In the genomic region with DNA sequence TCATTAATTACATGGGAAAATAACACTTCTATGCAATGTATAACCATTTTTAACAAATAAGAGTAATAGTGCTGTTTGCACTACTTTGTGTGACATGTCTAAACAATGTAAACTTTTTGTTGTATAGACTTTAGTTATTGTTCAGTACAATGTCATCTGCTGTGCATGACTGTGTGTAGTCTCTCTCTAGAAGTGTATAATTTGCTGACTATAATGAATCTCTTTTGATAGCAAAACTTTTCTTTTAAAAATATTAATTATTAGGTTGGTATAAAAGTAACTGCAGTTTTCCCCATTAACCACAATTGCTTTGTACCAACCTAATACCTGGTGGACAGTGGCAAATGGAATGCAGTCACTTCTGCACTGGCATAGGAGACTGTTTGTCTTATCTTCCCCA, we compare ENCODE assay signal across 9 cellular contexts.
"Had no signal": no experiment of that assay in that cellular context is flagged by ENCODE, and none has a peak within 500 bp of the region (broad histone marks: within the 10 kb centered on the region; RNA-seq: fewer than 3 reads in every experiment).

No MANE protein-coding gene starts in this region.

- H3K36me3 ChIP-seq: HAP-1 had no signal

- DNase-seq: GM23248, GOT3, H7, HFFc6, IMR-90, KBM-7 had no signal

- H3K27ac ChIP-seq: GM23248, HL-60 had no signal

- H3K9me3 ChIP-seq: HAP-1 had no signal

- H3K27ac Mint-ChIP-seq: HFFc6 had no signal

- H3K4me1 ChIP-seq: HAP-1 had no signal

- H3K4me3 Mint-ChIP-seq: HFFc6 had no signal

- H3K9me3 Mint-ChIP-seq: HFFc6 had no signal

- H2AFZ ChIP-seq: GM23248 had no signal

- H3K4me3 ChIP-seq: GM23248, HAP-1 had no signal

- H3K9ac ChIP-seq: GM23248 had no signal

- ATAC-seq: HCT116 had no signal
